Comparison of ENCODE assay signal across 1 cellular context in genomic region chr7:78052112-78052511, GRCh38.
TF ChIP-seq lines count a peak whose summit lies in the region.

No MANE protein-coding gene starts in this region.

TF ChIP-seq in GM23338, 12 proteins besides CTCF, POLR2A, EP300 and RAD21 (continued from another document):
- TF ChIP-seq ZNF462 (CRISPR knock-in tag; IDR thresholded peaks at IDR 0.05) (no peak), ZNF114 (CRISPR knock-in tag; IDR thresholded peaks at IDR 0.05) (no peak), EZH2 (IDR thresholded peaks at IDR 0.05; ENCODE audit: low read depth, unreplicated experiment) (no peak), POLR2AphosphoS5 (IDR thresholded peaks at IDR 0.05; ENCODE audit: low read depth) (peak; percentile 17; the same call in 1 of the 2 replicates), REST (IDR thresholded peaks at IDR 0.05; ENCODE audit: unreplicated experiment) (no peak)
TF ChIP-seq in GM23338: peak in this region for 1.
